In the genomic region with DNA sequence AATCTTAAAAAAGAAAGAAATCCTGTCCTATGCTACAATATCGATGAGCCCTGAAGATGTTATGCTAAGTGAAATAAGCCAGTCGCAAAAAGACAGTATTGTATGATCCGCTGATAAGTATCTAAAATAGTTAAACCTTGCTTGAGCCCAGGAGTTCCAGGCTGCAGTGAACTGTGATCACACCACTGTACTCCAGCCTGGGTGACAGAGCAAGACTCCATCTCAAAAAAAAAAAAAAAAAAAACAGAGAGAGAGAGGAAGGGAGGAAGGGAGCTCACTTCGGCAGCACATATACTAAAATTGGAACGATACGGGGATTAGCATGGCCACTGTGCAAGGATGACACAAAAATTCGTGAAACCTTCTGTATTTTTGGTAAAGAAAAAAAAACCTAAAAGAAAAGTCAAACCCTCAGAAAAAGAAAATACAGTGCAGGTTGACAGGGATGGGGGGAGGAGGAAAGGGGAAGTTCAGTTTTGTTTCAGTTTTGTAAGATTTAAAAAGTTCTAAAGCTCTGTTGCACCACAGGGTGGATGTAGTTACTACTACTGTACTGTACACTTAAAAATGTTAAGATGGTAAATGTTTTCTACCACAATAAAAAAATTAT, we compare ENCODE assay signal across 12 cellular contexts. TPM values are rescaled to one million over a fixed set of nuclear protein-coding genes. Genes with fewer than 3 reads are reported as not detected.
DNase-seq lines count a peak whose midpoint lies in the region; ATAC-seq, FAIRE-seq and TF ChIP-seq lines count a peak whose summit lies in the region.
"Had no signal": no experiment of that assay in that cellular context is flagged by ENCODE, and none has a peak within 500 bp of the region (broad histone marks: within the 10 kb centered on the region; RNA-seq: fewer than 3 reads in every experiment).

No MANE protein-coding gene starts in this region.

- POLR2A ChIA-PET in HepG2 (lab: Yijun Ruan, JAX): interaction anchor here (1.6 to 2.0 kb wide), 2 partner anchors 9 to 157 kb away, joined by 4 to 11 read pairs; a partner anchor contains a TSS

- H3K79me2 ChIP-seq in HepG2 (ENCODE audit: insufficient read depth, low read length): peaks cover 53% of the 10 kb centered on the region

- H3K4me1 ChIP-seq in HepG2 (ENCODE audit: insufficient read depth, low read length) (peaks cover 60% of the 10 kb centered on the region), foreskin keratinocyte (peaks cover 10% of the 10 kb centered on the region)

- WGBS in HepG2 (ENCODE audit: low lambda C conversion rate): 67% methylated on average over 7 of the region's 7 CpGs

- H3K9me3 ChIP-seq in HepG2 (ENCODE audit: low read length): no peaks in the 10 kb centered on the region

- in situ Hi-C loops in HepG2 (cut with HindIII; ENCODE audit: extremely low pct_ligation_motif_present, low pct_unique_long_range_greater_than_20kb): no loop called here

- peak overlapping the region; percentile 83 for H3K4me2 ChIP-seq in HepG2 (ENCODE audit: low read depth, low read length)

- BruUV-seq in HepG2 (replicated peaks; lab: Mats Ljungman, UMichigan): no TSS peak

- H3K4me1 Mint-ChIP-seq in osteocyte (ENCODE audit: unreplicated experiment): peaks cover 4% of the 10 kb centered on the region

- peaks cover 26% of the 10 kb centered on the region for H3K36me3 Mint-ChIP-seq in osteocyte (ENCODE audit: unreplicated experiment)

- intact Hi-C loops in HepG2 (cut with micrococcal nuclease; ENCODE audit: unreplicated experiment): no loop called here
- intact Hi-C loops in posterior cingulate gyrus (cut with DNase I): no loop called here

- H3K9ac ChIP-seq in HepG2 (ENCODE audit: insufficient read depth, low read depth, low read length): no peak overlapping the region

- H3K27ac Mint-ChIP-seq in osteocyte (ENCODE audit: unreplicated experiment): no peak overlapping the region

- H3K36me3 ChIP-seq in HepG2 (replicated peaks in 1 of 2; ENCODE audit: control insufficient read depth in 1 of 2, insufficient read depth in 2 of 2, low read length in 2 of 2): peaks cover 11 to 37% of the 10 kb centered on the region in 2 experiments; a peak in 4 of 5 replicates

- TF ChIP-seq EP300 in HepG2 (IDR thresholded peaks at IDR 0.05; ENCODE audit: low read depth in 2 of 2, low read length in 2 of 2): no peak
- no peak for TF ChIP-seq EP300 in HepG2 (CRISPR knock-in tag; IDR thresholded peaks at IDR 0.05; ENCODE audit: borderline replicate concordance)

- no peaks in the 10 kb centered on the region for H3K27me3 Mint-ChIP-seq in osteocyte (ENCODE audit: unreplicated experiment)

- H3K4me3 ChIP-seq in GM12875 (ENCODE audit: low read depth, low read length): peak overlapping the region; percentile 17
- H3K4me3 ChIP-seq in HepG2 (replicated peaks in 1 of 3; ENCODE audit: insufficient read depth in 1 of 3, low read depth in 2 of 3, low read length in 3 of 3): peak overlapping the region in 1 of 3 experiments; percentile 64; a peak in 1 of 6 replicates

- H2AFZ ChIP-seq in HepG2 (ENCODE audit: low read length): no peak overlapping the region

- H3K4me3 Mint-ChIP-seq in osteocyte (ENCODE audit: unreplicated experiment): no peak overlapping the region

- no peak for TF ChIP-seq POLR2A in HepG2 (IDR thresholded peaks at IDR 0.05; ENCODE audit: insufficient read depth in 1 of 2, low read depth in 2 of 2, low read length in 2 of 2)

- no peak for FAIRE-seq in HepG2 (lab: Jason Lieb, UNC)
- FAIRE-seq: frontal cortex had no signal

- TF ChIP-seq RAD21 in HepG2 (CRISPR knock-in tag; IDR thresholded peaks at IDR 0.05): no peak

- H3K9me3 Mint-ChIP-seq in osteocyte (ENCODE audit: unreplicated experiment): no peaks in the 10 kb centered on the region

- H3K27ac ChIP-seq in HepG2 (ENCODE audit: extremely low read length, insufficient read depth, low read length) (peak overlapping the region; percentile 83), foreskin keratinocyte (no peak overlapping the region)

- H3K27me3 ChIP-seq in HepG2 (ENCODE audit: control insufficient read depth in 1 of 2, insufficient read depth in 2 of 2, low read length in 2 of 2) (no peaks in the 10 kb centered on the region), foreskin keratinocyte (no peaks in the 10 kb centered on the region)

- H4K20me1 ChIP-seq in HepG2 (ENCODE audit: insufficient read depth, low read length): peaks cover 18% of the 10 kb centered on the region; the same call in 1 of the 2 replicates

- CTCF ChIA-PET in HepG2 (lab: Yijun Ruan, JAX; ENCODE audit: low intra/inter-chr PET ratio, low total read pairs): no interaction called here

- TF ChIP-seq CTCF in GM12875 (IDR thresholded peaks at IDR 0.05; ENCODE audit: borderline replicate concordance, insufficient read depth, low read depth, low read length): no peak
- no peak for TF ChIP-seq CTCF in HepG2 (CRISPR knock-in tag; IDR thresholded peaks at IDR 0.05)
- TF ChIP-seq CTCF in osteocyte (IDR thresholded peaks at IDR 0.05): no peak
- TF ChIP-seq CTCF in foreskin keratinocyte (conservative IDR thresholded peaks at IDR 0.05): no peak

- ATAC-seq in HG02763 (IDR thresholded peaks at IDR 0.05; ENCODE audit: unreplicated experiment) (peak; percentile 62), HepG2 (no peak), foreskin keratinocyte (no peak)
- ATAC-seq: HCT116 had no signal

- DNase-seq in SKM-1 (lab: John Stamatoyannopoulos, UW; ENCODE audit: unreplicated experiment) (peak; percentile 13), HepG2 (ENCODE audit: low spot score) (no peak), osteocyte (ENCODE audit: extremely low spot score, unreplicated experiment) (no peak), foreskin keratinocyte (no peak), posterior cingulate gyrus (no peak)
- no peak for DNase-seq in stimulated activated CD4-positive, alpha-beta T cell treated with anti-CD3 and anti-CD28 coated beads, Interleukin-2, amount 100 ng/mL, for 24 hours
- DNase-seq: SW 1271 had no signal

RNA-seq across cellular contexts. Expression of a gene that starts 8.4 kb away (rescaled TPM):
- total RNA-seq in HepG2 (2016; rRNA removed; fragmentation: Illumina TruSeq; extraction: Trizol): 7.4 and 32.0 TPM in 2 replicates
- total RNA-seq in HepG2 (2016; cell fraction: cytosol; rRNA removed; fragmentation: Illumina TruSeq; extraction: Trizol; ENCODE audit: low read depth): 7.3 and 8.3 TPM in 2 replicates
- 6.5 and 35.8 TPM in 2 replicates for total RNA-seq in HepG2 (2016; cell fraction: insoluble cytoplasmic fraction; rRNA removed; fragmentation: Illumina TruSeq; extraction: Trizol)
- 6.0 and 7.3 TPM in 2 replicates for total RNA-seq in HepG2 (2016; cell fraction: membrane; rRNA removed; fragmentation: Illumina TruSeq; extraction: Trizol)
- total RNA-seq in HepG2 (2016; cell fraction: nucleus; rRNA removed; fragmentation: Illumina TruSeq; extraction: Trizol): 36.9 and 51.6 TPM in 2 replicates
- 51.1 and 51.4 TPM in 2 replicates for polyA plus RNA-seq in HepG2 (2011; rRNA removed)
- 13.6 and 14.3 TPM in 2 replicates for polyA plus RNA-seq in HepG2 (2011; cell fraction: cytosol; rRNA removed)
- polyA plus RNA-seq in HepG2 (2011; cell fraction: nucleus; rRNA removed): 292 and 390 TPM in 2 replicates
- polyA plus RNA-seq in HepG2 (2012): 58.9 and 85.4 TPM in 2 replicates
- 7.0 and 7.7 TPM in 2 replicates for polyA plus RNA-seq in HepG2 (2016; cell fraction: cytosol; fragmentation: Illumina TruSeq; extraction: Trizol; ENCODE audit: low read depth)
- polyA plus RNA-seq in HepG2 (2016; cell fraction: insoluble cytoplasmic fraction; fragmentation: Illumina TruSeq; extraction: Trizol; ENCODE audit: low read depth): 18.3 and 19.4 TPM in 2 replicates
- polyA plus RNA-seq in HepG2 (2016; cell fraction: membrane; fragmentation: Illumina TruSeq; extraction: Trizol; ENCODE audit: low read depth): 9.9 and 14.8 TPM in 2 replicates
- polyA plus RNA-seq in HepG2 (2016; cell fraction: nucleus; fragmentation: Illumina TruSeq; extraction: Trizol; ENCODE audit: insufficient read depth, low read depth): 320 and 335 TPM in 2 replicates
- 16.6 and 30.8 TPM in 2 replicates for polyA minus RNA-seq in HepG2 (2011; rRNA and poly(A)+ RNA removed; ENCODE audit: low replicate concordance)
- polyA minus RNA-seq in HepG2 (2011; cell fraction: cytosol; rRNA and poly(A)+ RNA removed): 4.3 and 4.6 TPM in 2 replicates
- 49.0 and 61.0 TPM in 2 replicates for polyA minus RNA-seq in HepG2 (2011; cell fraction: nucleus; rRNA and poly(A)+ RNA removed)
- total RNA-seq in osteocyte: 77.8 and 81.5 TPM in 2 replicates
- 25.9 and 30.2 TPM in 2 replicates for total RNA-seq in foreskin keratinocyte
- 43.5 and 46.7 TPM in 2 replicates for polyA plus RNA-seq in foreskin keratinocyte

RNA-seq across cellular contexts. Expression of a gene that starts 29.0 kb away (rescaled TPM):
- total RNA-seq in HepG2 (2016; rRNA removed; fragmentation: Illumina TruSeq; extraction: Trizol) (0.62 and 0.63 TPM in 2 replicates), osteocyte (0.68 and 0.70 TPM in 2 replicates), foreskin keratinocyte (2.5 TPM in 2 replicates)
- 0.71 and 0.97 TPM in 2 replicates for total RNA-seq in HepG2 (2016; cell fraction: cytosol; rRNA removed; fragmentation: Illumina TruSeq; extraction: Trizol; ENCODE audit: low read depth)
- 0.43 and 0.91 TPM in 2 replicates for total RNA-seq in HepG2 (2016; cell fraction: insoluble cytoplasmic fraction; rRNA removed; fragmentation: Illumina TruSeq; extraction: Trizol)
- total RNA-seq in HepG2 (2016; cell fraction: membrane; rRNA removed; fragmentation: Illumina TruSeq; extraction: Trizol): 1.4 and 1.9 TPM in 2 replicates
- 0.62 and 0.72 TPM in 2 replicates for total RNA-seq in HepG2 (2016; cell fraction: nucleus; rRNA removed; fragmentation: Illumina TruSeq; extraction: Trizol)
- polyA plus RNA-seq in HepG2 (2011; rRNA removed) (0.26 and 0.39 TPM in 2 replicates), foreskin keratinocyte (5.5 and 5.8 TPM in 2 replicates)
- 0.15 and 0.32 TPM in 2 replicates for polyA plus RNA-seq in HepG2 (2011; cell fraction: cytosol; rRNA removed)
- polyA plus RNA-seq in HepG2 (2011; cell fraction: nucleus; rRNA removed): 1.2 and 1.3 TPM in 2 replicates
- polyA plus RNA-seq in HepG2 (2012): 1.2 and 1.5 TPM in 2 replicates
- polyA plus RNA-seq in HepG2 (2016; cell fraction: cytosol; fragmentation: Illumina TruSeq; extraction: Trizol; ENCODE audit: low read depth): 1.3 TPM in 2 replicates
- 2.2 and 2.9 TPM in 2 replicates for polyA plus RNA-seq in HepG2 (2016; cell fraction: insoluble cytoplasmic fraction; fragmentation: Illumina TruSeq; extraction: Trizol; ENCODE audit: low read depth)
- 1.2 and 1.5 TPM in 2 replicates for polyA plus RNA-seq in HepG2 (2016; cell fraction: membrane; fragmentation: Illumina TruSeq; extraction: Trizol; ENCODE audit: low read depth)
- polyA plus RNA-seq in HepG2 (2016; cell fraction: nucleus; fragmentation: Illumina TruSeq; extraction: Trizol; ENCODE audit: insufficient read depth, low read depth): 2.3 and 4.7 TPM in 2 replicates
- polyA minus RNA-seq in HepG2 (2011; rRNA and poly(A)+ RNA removed; ENCODE audit: low replicate concordance): 0.47 and 0.64 TPM in 2 replicates
- 1.2 and 2.5 TPM in 2 replicates for polyA minus RNA-seq in HepG2 (2011; cell fraction: cytosol; rRNA and poly(A)+ RNA removed)
- 0.37 and 0.39 TPM in 2 replicates for polyA minus RNA-seq in HepG2 (2011; cell fraction: nucleus; rRNA and poly(A)+ RNA removed)
- total RNA-seq: myocyte had no signal

RNA-seq across cellular contexts. Expression of a gene that starts 31.8 kb away (rescaled TPM):
- total RNA-seq in HepG2 (2016; rRNA removed; fragmentation: Illumina TruSeq; extraction: Trizol) (30.6 and 42.0 TPM in 2 replicates), osteocyte (19.3 and 25.8 TPM in 2 replicates), foreskin keratinocyte (34.9 and 37.8 TPM in 2 replicates)
- 15.7 and 22.3 TPM in 2 replicates for total RNA-seq in HepG2 (2016; cell fraction: cytosol; rRNA removed; fragmentation: Illumina TruSeq; extraction: Trizol; ENCODE audit: low read depth)
- 34.9 and 39.3 TPM in 2 replicates for total RNA-seq in HepG2 (2016; cell fraction: insoluble cytoplasmic fraction; rRNA removed; fragmentation: Illumina TruSeq; extraction: Trizol)
- total RNA-seq in HepG2 (2016; cell fraction: membrane; rRNA removed; fragmentation: Illumina TruSeq; extraction: Trizol): 28.5 and 42.7 TPM in 2 replicates
- total RNA-seq in HepG2 (2016; cell fraction: nucleus; rRNA removed; fragmentation: Illumina TruSeq; extraction: Trizol): 13.0 and 14.5 TPM in 2 replicates
- polyA plus RNA-seq in HepG2 (2011; rRNA removed) (22.2 and 24.1 TPM in 2 replicates), foreskin keratinocyte (63.9 and 70.8 TPM in 2 replicates)
- 22.8 and 32.6 TPM in 2 replicates for polyA plus RNA-seq in HepG2 (2011; cell fraction: cytosol; rRNA removed)
- polyA plus RNA-seq in HepG2 (2011; cell fraction: nucleus; rRNA removed): 31.3 and 38.6 TPM in 2 replicates
- polyA plus RNA-seq in HepG2 (2012): 22.7 and 23.7 TPM in 2 replicates
- 28.4 and 37.8 TPM in 2 replicates for polyA plus RNA-seq in HepG2 (2016; cell fraction: cytosol; fragmentation: Illumina TruSeq; extraction: Trizol; ENCODE audit: low read depth)
- polyA plus RNA-seq in HepG2 (2016; cell fraction: insoluble cytoplasmic fraction; fragmentation: Illumina TruSeq; extraction: Trizol; ENCODE audit: low read depth): 62.1 and 65.3 TPM in 2 replicates
- 40.2 and 48.8 TPM in 2 replicates for polyA plus RNA-seq in HepG2 (2016; cell fraction: membrane; fragmentation: Illumina TruSeq; extraction: Trizol; ENCODE audit: low read depth)
- 33.1 and 40.0 TPM in 2 replicates for polyA plus RNA-seq in HepG2 (2016; cell fraction: nucleus; fragmentation: Illumina TruSeq; extraction: Trizol; ENCODE audit: insufficient read depth, low read depth)
- polyA minus RNA-seq in HepG2 (2011; rRNA and poly(A)+ RNA removed; ENCODE audit: low replicate concordance): 20.1 and 20.5 TPM in 2 replicates
- 12.5 and 19.8 TPM in 2 replicates for polyA minus RNA-seq in HepG2 (2011; cell fraction: cytosol; rRNA and poly(A)+ RNA removed)
- 7.9 and 9.2 TPM in 2 replicates for polyA minus RNA-seq in HepG2 (2011; cell fraction: nucleus; rRNA and poly(A)+ RNA removed)

RNA-seq across cellular contexts. Expression of a gene that starts 45.7 kb away (rescaled TPM):
- total RNA-seq in HepG2 (2016; rRNA removed; fragmentation: Illumina TruSeq; extraction: Trizol): 9.2 and 14.3 TPM in 2 replicates
- 6.7 and 9.0 TPM in 2 replicates for total RNA-seq in HepG2 (2016; cell fraction: cytosol; rRNA removed; fragmentation: Illumina TruSeq; extraction: Trizol; ENCODE audit: low read depth)
- 7.3 and 15.4 TPM in 2 replicates for total RNA-seq in HepG2 (2016; cell fraction: insoluble cytoplasmic fraction; rRNA removed; fragmentation: Illumina TruSeq; extraction: Trizol)
- total RNA-seq in HepG2 (2016; cell fraction: membrane; rRNA removed; fragmentation: Illumina TruSeq; extraction: Trizol): 14.2 and 14.9 TPM in 2 replicates
- 12.9 and 14.6 TPM in 2 replicates for total RNA-seq in HepG2 (2016; cell fraction: nucleus; rRNA removed; fragmentation: Illumina TruSeq; extraction: Trizol)
- 9.0 and 13.9 TPM in 2 replicates for polyA plus RNA-seq in HepG2 (2011; rRNA removed)
- 7.3 and 11.2 TPM in 2 replicates for polyA plus RNA-seq in HepG2 (2011; cell fraction: cytosol; rRNA removed)
- 51.9 and 57.4 TPM in 2 replicates for polyA plus RNA-seq in HepG2 (2011; cell fraction: nucleus; rRNA removed)
- polyA plus RNA-seq in HepG2 (2012): 9.6 and 15.6 TPM in 2 replicates
- polyA plus RNA-seq in HepG2 (2016; cell fraction: cytosol; fragmentation: Illumina TruSeq; extraction: Trizol; ENCODE audit: low read depth): 3.7 and 4.8 TPM in 2 replicates
- 8.4 and 10.5 TPM in 2 replicates for polyA plus RNA-seq in HepG2 (2016; cell fraction: insoluble cytoplasmic fraction; fragmentation: Illumina TruSeq; extraction: Trizol; ENCODE audit: low read depth)
- polyA plus RNA-seq in HepG2 (2016; cell fraction: membrane; fragmentation: Illumina TruSeq; extraction: Trizol; ENCODE audit: low read depth): 7.2 and 9.9 TPM in 2 replicates
- polyA plus RNA-seq in HepG2 (2016; cell fraction: nucleus; fragmentation: Illumina TruSeq; extraction: Trizol; ENCODE audit: insufficient read depth, low read depth): 30.3 and 31.0 TPM in 2 replicates
- polyA minus RNA-seq in HepG2 (2011; rRNA and poly(A)+ RNA removed; ENCODE audit: low replicate concordance): 11.1 and 11.5 TPM in 2 replicates
- 4.2 and 5.6 TPM in 2 replicates for polyA minus RNA-seq in HepG2 (2011; cell fraction: cytosol; rRNA and poly(A)+ RNA removed)
- polyA minus RNA-seq in HepG2 (2011; cell fraction: nucleus; rRNA and poly(A)+ RNA removed): 11.2 and 12.4 TPM in 2 replicates
- 34.8 and 35.4 TPM in 2 replicates for total RNA-seq in osteocyte
- 20.9 and 21.8 TPM in 2 replicates for total RNA-seq in foreskin keratinocyte
- polyA plus RNA-seq in foreskin keratinocyte: 16.6 and 17.5 TPM in 2 replicates

RNA-seq across cellular contexts. Expression of a gene that starts 46.0 kb away (rescaled TPM):
- 2.8 and 3.5 TPM in 2 replicates for total RNA-seq in HepG2 (2016; rRNA removed; fragmentation: Illumina TruSeq; extraction: Trizol)
- total RNA-seq in HepG2 (2016; cell fraction: cytosol; rRNA removed; fragmentation: Illumina TruSeq; extraction: Trizol; ENCODE audit: low read depth): 3.4 and 3.5 TPM in 2 replicates
- total RNA-seq in HepG2 (2016; cell fraction: insoluble cytoplasmic fraction; rRNA removed; fragmentation: Illumina TruSeq; extraction: Trizol): 2.1 and 3.6 TPM in 2 replicates
- 3.6 and 5.1 TPM in 2 replicates for total RNA-seq in HepG2 (2016; cell fraction: membrane; rRNA removed; fragmentation: Illumina TruSeq; extraction: Trizol)
- total RNA-seq in HepG2 (2016; cell fraction: nucleus; rRNA removed; fragmentation: Illumina TruSeq; extraction: Trizol): 2.2 and 2.8 TPM in 2 replicates
- polyA plus RNA-seq in HepG2 (2011; rRNA removed): 1.9 and 4.2 TPM in 2 replicates
- 3.2 and 3.4 TPM in 2 replicates for polyA plus RNA-seq in HepG2 (2011; cell fraction: cytosol; rRNA removed)
- polyA plus RNA-seq in HepG2 (2011; cell fraction: nucleus; rRNA removed): 4.8 and 4.9 TPM in 2 replicates
- polyA plus RNA-seq in HepG2 (2012): 2.1 and 2.5 TPM in 2 replicates
- polyA plus RNA-seq in HepG2 (2016; cell fraction: cytosol; fragmentation: Illumina TruSeq; extraction: Trizol; ENCODE audit: low read depth): 3.3 and 3.8 TPM in 2 replicates
- 4.2 TPM in 2 replicates for polyA plus RNA-seq in HepG2 (2016; cell fraction: insoluble cytoplasmic fraction; fragmentation: Illumina TruSeq; extraction: Trizol; ENCODE audit: low read depth)
- polyA plus RNA-seq in HepG2 (2016; cell fraction: membrane; fragmentation: Illumina TruSeq; extraction: Trizol; ENCODE audit: low read depth): 3.7 and 4.3 TPM in 2 replicates
- polyA plus RNA-seq in HepG2 (2016; cell fraction: nucleus; fragmentation: Illumina TruSeq; extraction: Trizol; ENCODE audit: insufficient read depth, low read depth): 4.4 and 6.2 TPM in 2 replicates
- polyA minus RNA-seq in HepG2 (2011; rRNA and poly(A)+ RNA removed; ENCODE audit: low replicate concordance): 2.7 and 6.0 TPM in 2 replicates
- 3.1 and 5.8 TPM in 2 replicates for polyA minus RNA-seq in HepG2 (2011; cell fraction: cytosol; rRNA and poly(A)+ RNA removed)
- 2.1 and 2.2 TPM in 2 replicates for polyA minus RNA-seq in HepG2 (2011; cell fraction: nucleus; rRNA and poly(A)+ RNA removed)
- 14.3 and 15.1 TPM in 2 replicates for total RNA-seq in osteocyte
- 18.6 and 20.5 TPM in 2 replicates for total RNA-seq in foreskin keratinocyte
- 19.2 and 25.0 TPM in 2 replicates for polyA plus RNA-seq in foreskin keratinocyte
